ENCODE assay signal across 8 cellular contexts in the genomic region with DNA sequence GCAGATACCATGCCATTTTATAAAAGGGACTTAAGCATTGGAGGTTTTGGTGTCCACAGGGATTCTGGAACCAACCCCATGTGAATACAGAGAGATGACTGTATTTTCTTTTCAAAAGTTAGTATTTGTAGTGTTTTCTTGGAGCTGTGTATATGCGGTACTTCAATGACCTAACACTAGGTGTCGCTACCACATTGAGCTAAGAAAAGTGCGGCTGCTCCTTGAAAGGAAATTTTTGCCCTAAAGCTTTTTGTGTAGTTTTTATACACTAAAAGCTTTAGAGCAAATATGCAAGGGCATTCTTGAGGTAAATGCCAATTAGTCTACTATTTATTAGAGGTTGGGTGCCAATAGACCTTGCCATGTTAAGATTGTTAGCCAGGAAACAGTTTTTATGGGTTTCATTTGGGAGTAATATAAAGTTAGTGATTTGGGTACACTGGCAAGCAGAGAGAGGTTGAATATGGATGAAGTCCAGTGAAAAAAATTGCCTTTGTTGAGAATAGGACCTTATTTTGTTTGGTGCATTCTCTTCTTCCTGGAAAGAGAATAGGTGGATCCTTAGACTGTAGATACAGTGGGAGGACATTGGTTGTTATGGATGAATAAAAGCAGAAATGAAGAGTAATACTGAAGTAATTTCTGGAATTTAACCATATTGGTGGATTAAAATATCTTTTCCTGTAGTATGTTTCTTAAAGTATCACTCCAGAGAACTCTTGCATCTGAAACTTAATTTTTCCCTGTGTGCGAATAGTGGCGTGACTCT. TPM values are rescaled to one million over a fixed set of nuclear protein-coding genes. Genes with fewer than 3 reads are reported as not detected.
A peak's percentile ranks its signal among the peaks of the same experiment; 100 is the strongest.
DNase-seq lines count a peak whose midpoint lies in the region; ATAC-seq and TF ChIP-seq lines count a peak whose summit lies in the region.

No MANE protein-coding gene starts in this region.

- H3K27ac Mint-ChIP-seq in activated CD4-positive, alpha-beta memory T cell treated with anti-CD3 and anti-CD28 coated beads, Interleukin-2, amount 10 ng/mL, durations not matched to agents 7 days and 5 days, result no peak overlapping the region

- H3K4me3 Mint-ChIP-seq in activated CD4-positive, alpha-beta memory T cell treated with anti-CD3 and anti-CD28 coated beads, Interleukin-2, amount 10 ng/mL, durations not matched to agents 7 days and 5 days, result no peak overlapping the region

- H3K27ac ChIP-seq in foreskin keratinocyte, result no peak overlapping the region

- H3K4me1 ChIP-seq in foreskin keratinocyte, result peaks cover 3% of the 10 kb centered on the region

- POLR2A ChIA-PET in activated CD4-positive, alpha-beta memory T cell treated with anti-CD3 and anti-CD28 coated beads, Interleukin-2, amount 10 ng/mL, durations not matched to agents 7 days and 5 days (lab: Charles Lee), result interaction anchor here (1.2 kb wide), 1 partner anchor 8 kb away, joined by 4 read pairs; no protein-coding TSS in a partner anchor

- H3K9me3 Mint-ChIP-seq in activated CD4-positive, alpha-beta memory T cell treated with anti-CD3 and anti-CD28 coated beads, Interleukin-2, amount 10 ng/mL, durations not matched to agents 7 days and 5 days, result no peaks in the 10 kb centered on the region

- no peaks in the 10 kb centered on the region for H3K4me1 Mint-ChIP-seq in activated CD4-positive, alpha-beta memory T cell treated with anti-CD3 and anti-CD28 coated beads, Interleukin-2, amount 10 ng/mL, durations not matched to agents 7 days and 5 days

- peak; percentile 55 for ATAC-seq in HG03280 (IDR thresholded peaks at IDR 0.05; ENCODE audit: unreplicated experiment)
- peak; percentile 58 for ATAC-seq in foreskin keratinocyte
- no peak for ATAC-seq in omental fat pad (ENCODE audit: low FRiP score)
- no peak for ATAC-seq in GM18511 (IDR thresholded peaks at IDR 0.05; ENCODE audit: unreplicated experiment)

- H3K27me3 Mint-ChIP-seq in activated CD4-positive, alpha-beta memory T cell treated with anti-CD3 and anti-CD28 coated beads, Interleukin-2, amount 10 ng/mL, durations not matched to agents 7 days and 5 days, result no peaks in the 10 kb centered on the region

- no peaks in the 10 kb centered on the region for H3K36me3 Mint-ChIP-seq in activated CD4-positive, alpha-beta memory T cell treated with anti-CD3 and anti-CD28 coated beads, Interleukin-2, amount 10 ng/mL, durations not matched to agents 7 days and 5 days (ENCODE audit: low read depth)

- H3K27me3 ChIP-seq in foreskin keratinocyte, result no peaks in the 10 kb centered on the region

- peak; percentile 92 for TF ChIP-seq CTCF in foreskin keratinocyte (conservative IDR thresholded peaks at IDR 0.05)
- peak in 2 of 3 donors; percentile 30 to 53 for TF ChIP-seq CTCF in omental fat pad (IDR thresholded peaks at IDR 0.05)

- CTCF ChIA-PET in activated CD4-positive, alpha-beta memory T cell treated with anti-CD3 and anti-CD28 coated beads, Interleukin-2, amount 10 ng/mL, durations not matched to agents 7 days and 5 days (lab: Charles Lee), result interaction anchor here (0.7 to 1.7 kb wide), 25 partner anchors 9 to 729 kb away, joined by 3 to 16 read pairs (median 4); a partner anchor contains a TSS

- DNase-seq in DMS 273 (lab: John Stamatoyannopoulos, UW; ENCODE audit: unreplicated experiment) (peak; percentile 76), NCI-H748 (lab: John Stamatoyannopoulos, UW; ENCODE audit: unreplicated experiment) (peak; percentile 57), foreskin keratinocyte (peak in 1 of 2 donors; percentile 43), omental fat pad (ENCODE audit: low spot score) (no peak), UCSD-AML1 (lab: John Stamatoyannopoulos, UW; ENCODE audit: unreplicated experiment) (no peak)
- peak; percentile 30 for DNase-seq in activated CD4-positive, alpha-beta memory T cell treated with anti-CD3 and anti-CD28 coated beads, Interleukin-2, amount 10 ng/mL, durations not matched to agents 7 days and 5 days

RNA-seq across cellular contexts. Expression of a gene that starts 43.3 kb away (rescaled TPM):
- 10 to 100 TPM; 16.2 to 19.8 TPM for total RNA-seq in activated CD4-positive, alpha-beta memory T cell treated with anti-CD3 and anti-CD28 coated beads, Interleukin-2, amount 10 ng/mL, durations not matched to agents 7 days and 5 days
- total RNA-seq in foreskin keratinocyte (8.3 and 8.4 TPM in 2 replicates), omental fat pad (10 to 100 TPM; 18.7 to 37.8 (median 24.9) TPM)
- 4.4 and 5.0 TPM in 2 replicates for polyA plus RNA-seq in foreskin keratinocyte

Comparison
In these comparisons a context has a peak if more than half of its experiments do, and no peak if none do; other contexts are left out.
1. DNase-seq: peak in DMS 273 (single experiment), NCI-H748 (single experiment) and activated CD4-positive, alpha-beta memory T cell treated with anti-CD3 and anti-CD28 coated beads, Interleukin-2, amount 10 ng/mL, durations not matched to agents 7 days and 5 days (single experiment); none in omental fat pad (single experiment) and UCSD-AML1 (single experiment).
2. ATAC-seq: peak in HG03280 (single experiment) and foreskin keratinocyte (single experiment); none in omental fat pad (single experiment) and GM18511 (single experiment).